14 cellular contexts compared by ENCODE assay signal in the genomic region with DNA sequence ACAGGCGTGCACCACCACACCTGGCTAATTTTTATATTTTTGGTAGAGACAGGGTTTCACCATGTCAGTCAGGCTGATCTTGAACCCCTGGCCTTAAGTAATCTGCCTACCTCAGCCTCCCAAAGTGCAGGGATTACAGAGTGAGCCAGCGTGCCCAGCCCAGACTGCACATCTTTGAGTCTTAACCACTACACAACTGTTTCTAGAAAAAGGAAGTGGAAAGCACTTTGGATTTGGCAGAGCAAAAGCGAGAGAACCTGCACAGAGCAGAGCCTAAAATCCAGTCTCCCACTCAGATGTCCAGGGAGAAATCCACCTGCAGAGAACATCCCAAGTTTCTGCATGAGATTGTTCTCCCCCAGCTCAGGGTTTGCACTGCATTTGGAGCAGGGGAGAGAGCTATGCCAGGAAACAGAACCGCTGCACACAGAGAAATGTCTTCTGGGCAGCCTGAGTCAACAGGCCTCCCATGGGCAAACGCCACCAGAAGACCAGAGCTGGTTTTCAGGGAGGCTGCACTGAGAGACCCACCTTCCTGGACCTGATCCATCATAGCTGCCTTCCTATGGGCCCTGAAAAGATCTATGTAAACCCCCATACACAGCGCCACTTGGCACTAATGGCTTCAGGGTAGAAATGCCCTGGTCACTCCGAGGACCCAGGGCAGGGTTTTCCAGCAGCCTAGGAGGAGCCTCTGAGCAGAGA.
"Had no signal": no experiment of that assay in that cellular context is flagged by ENCODE, and none has a peak within 500 bp of the region (broad histone marks: within the 10 kb centered on the region; RNA-seq: fewer than 3 reads in every experiment).

No MANE protein-coding gene starts in this region.

- H3K4me1 ChIP-seq: body of pancreas, lower lobe of right lung had no signal

- DNase-seq: activated CD4-positive, alpha-beta T cell treated with anti-CD3 and anti-CD28 coated beads, Interleukin-2, amount 10 ng/mL, durations not matched to agents 7 days and 5 days; activated naive CD4-positive, alpha-beta T cell treated with anti-CD3 and anti-CD28 coated beads, Interleukin-2, amount 50 U/mL, for 16 hours; body of pancreas; central memory CD4-positive, alpha-beta T cell; cortex of kidney; effector memory CD8-positive, alpha-beta T cell; hippocampal formation; lower lobe of right lung; right cardiac atrium; tibial artery; uterus had no signal

- FAIRE-seq: small intestine had no signal

- ATAC-seq: body of pancreas; effector memory CD8-positive, alpha-beta T cell; lower lobe of right lung; right cardiac atrium; WTC11 had no signal

- H3K36me3 ChIP-seq: lower lobe of right lung, tibial artery, uterus had no signal

- H3K4me3 ChIP-seq: body of pancreas, lower lobe of right lung, tibial artery, uterus had no signal

- H3K27me3 ChIP-seq: body of pancreas, uterus had no signal

- H3K27ac ChIP-seq: body of pancreas, epithelial cell of prostate, lower lobe of right lung, tibial artery, uterus had no signal

- H3K9me3 ChIP-seq: body of pancreas, lower lobe of right lung, tibial artery, uterus had no signal
